14 cellular contexts compared by ENCODE assay signal in genomic region chr10:101221479-101222246, GRCh38.
DNase-seq lines count a peak whose midpoint lies in the region; ATAC-seq and TF ChIP-seq lines count a peak whose summit lies in the region.
"Had no signal": no experiment of that assay in that cellular context is flagged by ENCODE, and none has a peak within 500 bp of the region (broad histone marks: within the 10 kb centered on the region; RNA-seq: fewer than 3 reads in every experiment).

No MANE protein-coding gene starts in this region.

- peak; percentile 61 for ATAC-seq in stimulated activated naive CD8-positive, alpha-beta T cell treated with anti-CD3 and anti-CD28 coated beads, Interleukin-15, amount 100 ng/mL, for 72 hours
- ATAC-seq in stimulated activated naive CD8-positive, alpha-beta T cell treated with anti-CD3 and anti-CD28 coated beads, Interleukin-15, Interleukin-2, amounts not matched to agents 100 U/mL and 50 U/mL, for 24 hours: no peak
- ATAC-seq: effector memory CD8-positive, alpha-beta T cell; WTC11 had no signal

- H3K4me3 ChIP-seq in fibroblast of mammary gland (ENCODE audit: control insufficient read depth, low read depth, low read length): no peak overlapping the region

- no peak for TF ChIP-seq CTCF in fibroblast of mammary gland (conservative IDR thresholded peaks at IDR 0.05; ENCODE audit: control insufficient read depth, insufficient read depth, low read depth, low read length)

- H3K4me3 Mint-ChIP-seq in stimulated activated naive CD8-positive, alpha-beta T cell treated with anti-CD3 and anti-CD28 coated beads, Interleukin-15, amount 100 ng/mL, for 72 hours: peak overlapping the region in 1 of 2 donors; percentile 7

- DNase-seq in stimulated activated naive CD8-positive, alpha-beta T cell treated with anti-CD3 and anti-CD28 coated beads, Interleukin-15, amount 100 ng/mL, for 72 hours: peak in 1 of 2 donors; percentile 25
- DNase-seq in stimulated activated naive CD8-positive, alpha-beta T cell treated with anti-CD3 and anti-CD28 coated beads, Interleukin-15, Interleukin-2, amounts not matched to agents 100 U/mL and 50 U/mL, for 24 hours: no peak
- DNase-seq in NCI-H1694 (lab: John Stamatoyannopoulos, UW) (peak; percentile 13), fibroblast of mammary gland (ENCODE audit: low read depth) (peak; percentile 16), NCI-H1436 (lab: John Stamatoyannopoulos, UW) (no peak), NCI-H526 (lab: John Stamatoyannopoulos, UW) (no peak), NCI-H2227 treated with DMSO at 0.1 percent for 48 hours (lab: John Stamatoyannopoulos, UW) (no peak)
- DNase-seq: BE2C; effector memory CD8-positive, alpha-beta T cell; foreskin fibroblast; Peyer's patch; SW 1271; thyroid gland had no signal

- peaks cover 69% of the 10 kb centered on the region for H3K4me1 Mint-ChIP-seq in stimulated activated naive CD8-positive, alpha-beta T cell treated with anti-CD3 and anti-CD28 coated beads, Interleukin-15, amount 100 ng/mL, for 72 hours

- H3K27ac Mint-ChIP-seq in stimulated activated naive CD8-positive, alpha-beta T cell treated with anti-CD3 and anti-CD28 coated beads, Interleukin-15, amount 100 ng/mL, for 72 hours: no peak overlapping the region
- H3K27ac Mint-ChIP-seq: effector memory CD8-positive, alpha-beta T cell; WTC11 had no signal

- peaks cover 100% of the 10 kb centered on the region for H3K27me3 Mint-ChIP-seq in stimulated activated naive CD8-positive, alpha-beta T cell treated with anti-CD3 and anti-CD28 coated beads, Interleukin-15, amount 100 ng/mL, for 72 hours

- no peaks in the 10 kb centered on the region for H3K9me3 Mint-ChIP-seq in stimulated activated naive CD8-positive, alpha-beta T cell treated with anti-CD3 and anti-CD28 coated beads, Interleukin-15, amount 100 ng/mL, for 72 hours
- H3K9me3 Mint-ChIP-seq: effector memory CD8-positive, alpha-beta T cell; WTC11 had no signal

Comparison
In these comparisons a context has a peak if more than half of its experiments do, and no peak if none do; other contexts are left out.
1. DNase-seq: peak in NCI-H1694 (single experiment) and fibroblast of mammary gland (single experiment); none in stimulated activated naive CD8-positive, alpha-beta T cell treated with anti-CD3 and anti-CD28 coated beads, Interleukin-15, Interleukin-2, amounts not matched to agents 100 U/mL and 50 U/mL, for 24 hours (single experiment), NCI-H1436 (single experiment), NCI-H526 (0 of 2) and NCI-H2227 treated with DMSO at 0.1 percent for 48 hours (single experiment).